In the genomic region with DNA sequence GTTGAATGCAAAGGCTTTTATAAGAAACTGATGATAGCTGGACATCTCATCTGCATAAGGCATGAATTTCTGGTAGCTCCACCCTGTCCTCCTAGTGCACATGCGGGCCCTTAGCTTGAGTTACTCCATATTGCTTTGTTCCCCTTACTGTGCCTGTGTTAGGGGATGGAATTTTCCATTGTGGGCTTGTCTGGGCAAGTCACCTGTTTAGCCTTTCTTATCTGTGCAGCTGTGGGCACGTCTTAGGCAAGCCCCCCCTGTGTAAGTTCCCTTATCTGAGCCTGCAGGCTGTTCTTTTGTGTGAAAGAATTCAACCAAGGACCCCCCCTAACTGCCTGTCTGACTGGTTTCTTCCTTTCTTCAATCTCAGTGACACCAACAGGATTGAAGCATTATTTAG, we compare ENCODE assay signal across 1 cellular context.
TF ChIP-seq lines count a peak whose summit lies in the region.

No MANE protein-coding gene starts in this region.

TF ChIP-seq in K562, 482 proteins besides CTCF, POLR2A, EP300 and RAD21 (continued from another document and continues in another):
- TF ChIP-seq, protein P1, sequence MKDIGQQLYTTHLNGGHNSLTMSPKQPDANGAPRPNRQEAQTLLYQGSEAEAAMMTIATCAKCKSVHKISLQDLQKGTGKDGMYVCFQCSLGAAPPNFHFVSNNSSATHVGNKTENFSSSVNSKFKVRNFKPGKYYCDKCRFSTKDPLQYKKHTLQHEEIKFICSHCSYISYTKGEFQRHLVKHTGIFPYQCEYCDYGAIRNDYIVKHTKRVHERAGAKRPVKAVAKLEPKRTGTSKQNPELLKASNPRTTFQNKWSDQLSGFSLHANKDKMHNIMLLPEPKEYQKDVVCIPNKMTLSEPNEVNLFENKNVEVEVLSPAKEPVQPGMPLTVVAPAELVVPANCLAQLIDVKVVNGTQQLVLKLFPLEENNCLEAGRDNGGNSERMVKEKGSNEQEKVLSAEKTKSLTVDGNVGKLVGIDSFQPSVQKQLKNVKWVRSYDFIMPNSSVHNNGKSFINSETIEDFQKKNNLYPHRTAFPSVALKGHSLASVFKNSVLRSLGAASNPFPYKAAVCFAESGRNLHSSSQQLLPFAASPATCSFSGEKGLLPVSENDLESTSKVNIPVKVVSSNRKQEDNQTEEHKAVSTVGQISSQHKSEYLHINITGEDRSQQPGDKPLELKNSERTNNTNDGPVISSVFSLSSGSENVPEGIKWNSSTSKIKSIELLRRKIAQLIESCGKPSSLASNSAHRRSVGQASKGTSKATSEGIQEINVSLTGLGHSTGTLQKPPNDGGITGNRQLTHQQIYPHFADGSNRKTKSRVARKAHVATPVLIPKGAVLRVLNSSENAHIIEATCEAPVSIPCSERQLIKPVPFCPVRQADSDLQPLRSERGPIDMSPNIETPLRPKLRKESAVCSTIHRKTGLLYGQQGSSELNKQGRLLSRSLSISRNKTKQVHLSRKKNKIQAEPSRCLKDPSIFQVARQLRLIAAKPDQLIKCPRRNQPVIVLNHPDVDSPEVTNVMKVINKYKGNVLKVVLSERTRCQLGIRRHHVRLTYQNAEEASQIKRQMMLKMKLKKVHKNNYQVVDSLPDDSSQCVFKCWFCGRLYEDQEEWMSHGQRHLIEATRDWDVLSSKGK (CRISPR knock-in tag; IDR thresholded peaks at IDR 0.05), result no peak
- TF ChIP-seq ZNF785 (CRISPR knock-in tag; IDR thresholded peaks at IDR 0.05) (peak; percentile 79; the same call in 1 of the 2 replicates), ZNF121 (CRISPR knock-in tag; conservative IDR thresholded peaks at IDR 0.05) (no peak), NR4A1 (CRISPR knock-in tag; IDR thresholded peaks at IDR 0.05) (0 out of 2 replicates have a peak, but pooled peaks have one; percentile 87), NR4A1 (tag; IDR thresholded peaks at IDR 0.05) (peak; percentile 99), MCM7 (IDR thresholded peaks at IDR 0.05) (no peak), ATF1 (CRISPR knock-in tag; IDR thresholded peaks at IDR 0.05) (no peak), ATF1 (tag; IDR thresholded peaks at IDR 0.05) (peak; percentile 81), SP2 (IDR thresholded peaks at IDR 0.05; ENCODE audit: extremely low read depth, low read depth, low read length, poor library complexity, severe bottlenecking) (no peak), HDAC3 (IDR thresholded peaks at IDR 0.05; ENCODE audit: borderline replicate concordance, partially characterized antibody) (peak; percentile 77), TRIM28 (IDR thresholded peaks at IDR 0.05) (peak; percentile 68; the same call in 1 of the 2 replicates), ZFP1 (CRISPR knock-in tag; IDR thresholded peaks at IDR 0.05) (peak; percentile 91), TAF7 (tag; IDR thresholded peaks at IDR 0.05) (0 out of 2 replicates have a peak, but pooled peaks have one; percentile 34), GATA2 (CRISPR knock-in tag; IDR thresholded peaks at IDR 0.05) (peak; percentile 74), JUN (IDR thresholded peaks at IDR 0.05; ENCODE audit: borderline replicate concordance, low read depth, low read length) (0 out of 2 replicates have a peak, but pooled peaks have one; percentile 44), JUN (CRISPR knock-in tag; IDR thresholded peaks at IDR 0.05; ENCODE audit: borderline replicate concordance) (no peak), HDAC8 (tag; IDR thresholded peaks at IDR 0.05) (peak; percentile 96), CAMTA2 (CRISPR knock-in tag; conservative IDR thresholded peaks at IDR 0.05) (no peak), EWSR1 (IDR thresholded peaks at IDR 0.05; ENCODE audit: borderline replicate concordance, low read depth, partially characterized antibody) (no peak), RBM15 (IDR thresholded peaks at IDR 0.05; ENCODE audit: insufficient read depth, low read length) (no peak), RFX1 (IDR thresholded peaks at IDR 0.05) (no peak), ARID1B (IDR thresholded peaks at IDR 0.05) (peak; percentile 97), HDAC1 (IDR thresholded peaks at IDR 0.05) (peak in 1 of 2 experiments; percentile 56; a peak in 2 of 4 replicates), ETS2 (tag; IDR thresholded peaks at IDR 0.05; ENCODE audit: borderline replicate concordance, poor library complexity, severe bottlenecking) (no peak), SIN3B (IDR thresholded peaks at IDR 0.05; ENCODE audit: low read depth) (no peak), KAT8 (IDR thresholded peaks at IDR 0.05; ENCODE audit: low read depth) (no peak), SMARCA4 (IDR thresholded peaks at IDR 0.05) (peak; percentile 93), POLR2H (tag; IDR thresholded peaks at IDR 0.05; ENCODE audit: low read depth) (no peak), MYBL2 (IDR thresholded peaks at IDR 0.05; ENCODE audit: low read depth) (no peak; the same call in 1 of the 2 replicates), MYBL2 (CRISPR knock-in tag; IDR thresholded peaks at IDR 0.05; ENCODE audit: borderline replicate concordance) (no peak), WHSC1 (IDR thresholded peaks at IDR 0.05; ENCODE audit: low read length) (no peak), ELF1 (tag; IDR thresholded peaks at IDR 0.05) (no peak), NCOA2 (IDR thresholded peaks at IDR 0.05; ENCODE audit: partially characterized antibody in 2 of 2) (peak in 1 of 2 experiments; percentile 51), FOXA3 (CRISPR knock-in tag; conservative IDR thresholded peaks at IDR 0.05 in 1 of 2, IDR thresholded peaks at IDR 0.05 in 1 of 2) (0 out of 4 replicates have a peak, but pooled peaks of 1 of the 2 experiments have one; percentile 37), ZNF24 (IDR thresholded peaks at IDR 0.05) (0 out of 2 replicates have a peak, but pooled peaks have one; percentile 56), POLR2B (IDR thresholded peaks at IDR 0.05; ENCODE audit: low read depth, partially characterized antibody) (no peak), NFXL1 (CRISPR knock-in tag; IDR thresholded peaks at IDR 0.05) (peak; percentile 93), SMAD4 (CRISPR knock-in tag; conservative IDR thresholded peaks at IDR 0.05) (peak; percentile 96), TGIF2 (CRISPR knock-in tag; IDR thresholded peaks at IDR 0.05) (no peak), ZNF780A (CRISPR knock-in tag; IDR thresholded peaks at IDR 0.05) (peak; percentile 81), NRF1 (conservative IDR thresholded peaks at IDR 0.05 in 1 of 2, IDR thresholded peaks at IDR 0.05 in 1 of 2) (no peak), MIER1 (IDR thresholded peaks at IDR 0.05; ENCODE audit: low read depth) (no peak), ZNF408 (CRISPR knock-in tag; IDR thresholded peaks at IDR 0.05; ENCODE audit: low read depth) (no peak), BRF1 (IDR thresholded peaks at IDR 0.05; ENCODE audit: borderline replicate concordance, extremely low read depth, insufficient read length) (no peak), THRAP3 (IDR thresholded peaks at IDR 0.05; ENCODE audit: borderline replicate concordance) (no peak)
- TF ChIP-seq, protein P2, sequence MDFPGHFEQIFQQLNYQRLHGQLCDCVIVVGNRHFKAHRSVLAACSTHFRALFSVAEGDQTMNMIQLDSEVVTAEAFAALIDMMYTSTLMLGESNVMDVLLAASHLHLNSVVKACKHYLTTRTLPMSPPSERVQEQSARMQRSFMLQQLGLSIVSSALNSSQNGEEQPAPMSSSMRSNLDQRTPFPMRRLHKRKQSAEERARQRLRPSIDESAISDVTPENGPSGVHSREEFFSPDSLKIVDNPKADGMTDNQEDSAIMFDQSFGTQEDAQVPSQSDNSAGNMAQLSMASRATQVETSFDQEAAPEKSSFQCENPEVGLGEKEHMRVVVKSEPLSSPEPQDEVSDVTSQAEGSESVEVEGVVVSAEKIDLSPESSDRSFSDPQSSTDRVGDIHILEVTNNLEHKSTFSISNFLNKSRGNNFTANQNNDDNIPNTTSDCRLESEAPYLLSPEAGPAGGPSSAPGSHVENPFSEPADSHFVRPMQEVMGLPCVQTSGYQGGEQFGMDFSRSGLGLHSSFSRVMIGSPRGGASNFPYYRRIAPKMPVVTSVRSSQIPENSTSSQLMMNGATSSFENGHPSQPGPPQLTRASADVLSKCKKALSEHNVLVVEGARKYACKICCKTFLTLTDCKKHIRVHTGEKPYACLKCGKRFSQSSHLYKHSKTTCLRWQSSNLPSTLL (IDR thresholded peaks at IDR 0.05), result no peak
- TF ChIP-seq, protein P3, sequence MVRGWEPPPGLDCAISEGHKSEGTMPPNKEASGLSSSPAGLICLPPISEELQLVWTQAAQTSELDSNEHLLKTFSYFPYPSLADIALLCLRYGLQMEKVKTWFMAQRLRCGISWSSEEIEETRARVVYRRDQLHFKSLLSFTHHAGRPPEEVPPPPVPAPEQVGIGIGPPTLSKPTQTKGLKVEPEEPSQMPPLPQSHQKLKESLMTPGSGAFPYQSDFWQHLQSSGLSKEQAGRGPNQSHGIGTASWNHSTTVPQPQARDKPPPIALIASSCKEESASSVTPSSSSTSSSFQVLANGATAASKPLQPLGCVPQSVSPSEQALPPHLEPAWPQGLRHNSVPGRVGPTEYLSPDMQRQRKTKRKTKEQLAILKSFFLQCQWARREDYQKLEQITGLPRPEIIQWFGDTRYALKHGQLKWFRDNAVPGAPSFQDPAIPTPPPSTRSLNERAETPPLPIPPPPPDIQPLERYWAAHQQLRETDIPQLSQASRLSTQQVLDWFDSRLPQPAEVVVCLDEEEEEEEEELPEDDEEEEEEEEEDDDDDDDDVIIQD (CRISPR knock-in tag; IDR thresholded peaks at IDR 0.05), result peak; percentile 97
- TF ChIP-seq, protein P4, sequence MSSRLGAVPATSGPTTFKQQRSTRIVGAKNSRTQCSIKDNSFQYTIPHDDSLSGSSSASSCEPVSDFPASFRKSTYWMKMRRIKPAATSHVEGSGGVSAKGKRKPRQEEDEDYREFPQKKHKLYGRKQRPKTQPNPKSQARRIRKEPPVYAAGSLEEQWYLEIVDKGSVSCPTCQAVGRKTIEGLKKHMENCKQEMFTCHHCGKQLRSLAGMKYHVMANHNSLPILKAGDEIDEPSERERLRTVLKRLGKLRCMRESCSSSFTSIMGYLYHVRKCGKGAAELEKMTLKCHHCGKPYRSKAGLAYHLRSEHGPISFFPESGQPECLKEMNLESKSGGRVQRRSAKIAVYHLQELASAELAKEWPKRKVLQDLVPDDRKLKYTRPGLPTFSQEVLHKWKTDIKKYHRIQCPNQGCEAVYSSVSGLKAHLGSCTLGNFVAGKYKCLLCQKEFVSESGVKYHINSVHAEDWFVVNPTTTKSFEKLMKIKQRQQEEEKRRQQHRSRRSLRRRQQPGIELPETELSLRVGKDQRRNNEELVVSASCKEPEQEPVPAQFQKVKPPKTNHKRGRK (tag; IDR thresholded peaks at IDR 0.05), result no peak
- TF ChIP-seq, protein P5, sequence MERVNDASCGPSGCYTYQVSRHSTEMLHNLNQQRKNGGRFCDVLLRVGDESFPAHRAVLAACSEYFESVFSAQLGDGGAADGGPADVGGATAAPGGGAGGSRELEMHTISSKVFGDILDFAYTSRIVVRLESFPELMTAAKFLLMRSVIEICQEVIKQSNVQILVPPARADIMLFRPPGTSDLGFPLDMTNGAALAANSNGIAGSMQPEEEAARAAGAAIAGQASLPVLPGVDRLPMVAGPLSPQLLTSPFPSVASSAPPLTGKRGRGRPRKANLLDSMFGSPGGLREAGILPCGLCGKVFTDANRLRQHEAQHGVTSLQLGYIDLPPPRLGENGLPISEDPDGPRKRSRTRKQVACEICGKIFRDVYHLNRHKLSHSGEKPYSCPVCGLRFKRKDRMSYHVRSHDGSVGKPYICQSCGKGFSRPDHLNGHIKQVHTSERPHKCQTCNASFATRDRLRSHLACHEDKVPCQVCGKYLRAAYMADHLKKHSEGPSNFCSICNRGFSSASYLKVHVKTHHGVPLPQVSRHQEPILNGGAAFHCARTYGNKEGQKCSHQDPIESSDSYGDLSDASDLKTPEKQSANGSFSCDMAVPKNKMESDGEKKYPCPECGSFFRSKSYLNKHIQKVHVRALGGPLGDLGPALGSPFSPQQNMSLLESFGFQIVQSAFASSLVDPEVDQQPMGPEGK (CRISPR knock-in tag; IDR thresholded peaks at IDR 0.05; ENCODE audit: borderline replicate concordance), result peak; percentile 75; the same call in 1 of the 2 replicates
- TF ChIP-seq, protein P6, sequence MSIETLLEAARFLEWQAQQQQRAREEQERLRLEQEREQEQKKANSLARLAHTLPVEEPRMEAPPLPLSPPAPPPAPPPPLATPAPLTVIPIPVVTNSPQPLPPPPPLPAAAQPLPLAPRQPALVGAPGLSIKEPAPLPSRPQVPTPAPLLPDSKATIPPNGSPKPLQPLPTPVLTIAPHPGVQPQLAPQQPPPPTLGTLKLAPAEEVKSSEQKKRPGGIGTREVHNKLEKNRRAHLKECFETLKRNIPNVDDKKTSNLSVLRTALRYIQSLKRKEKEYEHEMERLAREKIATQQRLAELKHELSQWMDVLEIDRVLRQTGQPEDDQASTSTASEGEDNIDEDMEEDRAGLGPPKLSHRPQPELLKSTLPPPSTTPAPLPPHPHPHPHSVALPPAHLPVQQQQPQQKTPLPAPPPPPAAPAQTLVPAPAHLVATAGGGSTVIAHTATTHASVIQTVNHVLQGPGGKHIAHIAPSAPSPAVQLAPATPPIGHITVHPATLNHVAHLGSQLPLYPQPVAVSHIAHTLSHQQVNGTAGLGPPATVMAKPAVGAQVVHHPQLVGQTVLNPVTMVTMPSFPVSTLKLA (conservative IDR thresholded peaks at IDR 0.05), result peak; percentile 32 to 48; a peak in 1 of 4 replicates
- TF ChIP-seq, protein P7, sequence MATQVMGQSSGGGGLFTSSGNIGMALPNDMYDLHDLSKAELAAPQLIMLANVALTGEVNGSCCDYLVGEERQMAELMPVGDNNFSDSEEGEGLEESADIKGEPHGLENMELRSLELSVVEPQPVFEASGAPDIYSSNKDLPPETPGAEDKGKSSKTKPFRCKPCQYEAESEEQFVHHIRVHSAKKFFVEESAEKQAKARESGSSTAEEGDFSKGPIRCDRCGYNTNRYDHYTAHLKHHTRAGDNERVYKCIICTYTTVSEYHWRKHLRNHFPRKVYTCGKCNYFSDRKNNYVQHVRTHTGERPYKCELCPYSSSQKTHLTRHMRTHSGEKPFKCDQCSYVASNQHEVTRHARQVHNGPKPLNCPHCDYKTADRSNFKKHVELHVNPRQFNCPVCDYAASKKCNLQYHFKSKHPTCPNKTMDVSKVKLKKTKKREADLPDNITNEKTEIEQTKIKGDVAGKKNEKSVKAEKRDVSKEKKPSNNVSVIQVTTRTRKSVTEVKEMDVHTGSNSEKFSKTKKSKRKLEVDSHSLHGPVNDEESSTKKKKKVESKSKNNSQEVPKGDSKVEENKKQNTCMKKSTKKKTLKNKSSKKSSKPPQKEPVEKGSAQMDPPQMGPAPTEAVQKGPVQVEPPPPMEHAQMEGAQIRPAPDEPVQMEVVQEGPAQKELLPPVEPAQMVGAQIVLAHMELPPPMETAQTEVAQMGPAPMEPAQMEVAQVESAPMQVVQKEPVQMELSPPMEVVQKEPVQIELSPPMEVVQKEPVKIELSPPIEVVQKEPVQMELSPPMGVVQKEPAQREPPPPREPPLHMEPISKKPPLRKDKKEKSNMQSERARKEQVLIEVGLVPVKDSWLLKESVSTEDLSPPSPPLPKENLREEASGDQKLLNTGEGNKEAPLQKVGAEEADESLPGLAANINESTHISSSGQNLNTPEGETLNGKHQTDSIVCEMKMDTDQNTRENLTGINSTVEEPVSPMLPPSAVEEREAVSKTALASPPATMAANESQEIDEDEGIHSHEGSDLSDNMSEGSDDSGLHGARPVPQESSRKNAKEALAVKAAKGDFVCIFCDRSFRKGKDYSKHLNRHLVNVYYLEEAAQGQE (CRISPR knock-in tag; IDR thresholded peaks at IDR 0.05; ENCODE audit: low read depth), result 0 out of 2 replicates have a peak, but pooled peaks have one; percentile 55
- TF ChIP-seq, protein P8, sequence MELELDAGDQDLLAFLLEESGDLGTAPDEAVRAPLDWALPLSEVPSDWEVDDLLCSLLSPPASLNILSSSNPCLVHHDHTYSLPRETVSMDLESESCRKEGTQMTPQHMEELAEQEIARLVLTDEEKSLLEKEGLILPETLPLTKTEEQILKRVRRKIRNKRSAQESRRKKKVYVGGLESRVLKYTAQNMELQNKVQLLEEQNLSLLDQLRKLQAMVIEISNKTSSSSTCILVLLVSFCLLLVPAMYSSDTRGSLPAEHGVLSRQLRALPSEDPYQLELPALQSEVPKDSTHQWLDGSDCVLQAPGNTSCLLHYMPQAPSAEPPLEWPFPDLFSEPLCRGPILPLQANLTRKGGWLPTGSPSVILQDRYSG (tag; conservative IDR thresholded peaks at IDR 0.05; ENCODE audit: low read depth), result peak; percentile 95
